Comparison of ENCODE assay signal across 8 cellular contexts in genomic region chr15:90902996-90903732, GRCh38. TPM values are rescaled to one million over a fixed set of nuclear protein-coding genes. Genes with fewer than 3 reads are reported as not detected.
A peak's percentile ranks its signal among the peaks of the same experiment; 100 is the strongest.
DNase-seq lines count a peak whose midpoint lies in the region; FAIRE-seq and TF ChIP-seq lines count a peak whose summit lies in the region.

Gene MAN2A2 (plus strand): TSS chr15:90903302. CDS start chr15:90904208, 906 bp downstream.

- no peak for TF ChIP-seq CTCF in HFFc6 (IDR thresholded peaks at IDR 0.05)
- no peak for TF ChIP-seq CTCF in VCaP (conservative IDR thresholded peaks at IDR 0.05)

- peak; percentile 95 for FAIRE-seq in GM12891 (lab: Jason Lieb, UNC)

- H3K4me1 Mint-ChIP-seq in HFFc6 (ENCODE audit: low read depth) = peaks cover 17% of the 10 kb centered on the region

- peak within 1 kb of the TSS; percentile 67 for H3K27ac Mint-ChIP-seq in HFFc6

- H3K36me3 Mint-ChIP-seq in HFFc6 (ENCODE audit: low read depth) = peaks cover 6% of the 10 kb centered on the region

- H3K27me3 Mint-ChIP-seq in HFFc6 (ENCODE audit: insufficient read depth) = no peaks in the 10 kb centered on the region

- peak; percentile 89 for DNase-seq in GM12891 (ENCODE audit: insufficient read length, low spot score)
- peak; percentile 19 for DNase-seq in HFFc6
- DNase-seq in MV-4-11 (lab: John Stamatoyannopoulos, UW) = peak; percentile 52
- peak; percentile 64 to 83 for DNase-seq in T47D (ENCODE audit: low read depth in 1 of 2, low spot score in 1 of 2)
- peak; percentile 79 for DNase-seq in iPS-NIHi11 (ENCODE audit: low spot score)
- no peak for DNase-seq in NCI-H1048 (lab: John Stamatoyannopoulos, UW)

- H3K4me3 ChIP-seq in skin epidermis = peak within 1 kb of the TSS; percentile 71 to 86 (median 78)

- peak; percentile 71 for TF ChIP-seq POLR2A in GM12891 (IDR thresholded peaks at IDR 0.05; ENCODE audit: low read depth, low read length)

- H3K27ac ChIP-seq in VCaP = peak within 1 kb of the TSS; percentile 99
- H3K27ac ChIP-seq in skin epidermis = peak within 1 kb of the TSS; percentile 52 to 96 (median 90)

- in situ Hi-C loops in T47D (cut with HindIII; ENCODE audit: low pct_unique_long_range_greater_than_20kb, low sequenced_read_pairs) = no loop called here

- H3K4me3 Mint-ChIP-seq in HFFc6 = peak within 1 kb of the TSS; percentile 84

- H3K9me3 Mint-ChIP-seq in HFFc6 = no peaks in the 10 kb centered on the region

TF ChIP-seq in GM12891, 5 proteins besides CTCF, POLR2A, EP300 and RAD21:
- peak; percentile 39 for TF ChIP-seq PAX5 (IDR thresholded peaks at IDR 0.05; ENCODE audit: insufficient read depth, low read length, severe bottlenecking)
- no peak for TF ChIP-seq SPI1 (IDR thresholded peaks at IDR 0.05; ENCODE audit: low read depth, low read length)
- TF ChIP-seq POU2F2 (IDR thresholded peaks at IDR 0.05; ENCODE audit: low read depth, low read length) = no peak
- TF ChIP-seq TAF1 (IDR thresholded peaks at IDR 0.05; ENCODE audit: low read depth, low read length) = peak; percentile 75; the same call in 1 of the 2 replicates
- TF ChIP-seq POLR2AphosphoS5 (IDR thresholded peaks at IDR 0.05; ENCODE audit: low read depth, low read length) = peak; percentile 72

RNA-seq across cellular contexts. Expression of gene MAN2A2, which starts in this region (rescaled TPM):
- polyA plus RNA-seq in GM12891 (2012; ENCODE audit: low read depth, missing spikeins) = 43.2 TPM
- 10 to 100 TPM; 15.8 to 26.9 (median 23.4) TPM for total RNA-seq in HFFc6 (2021; fragmentation: NEBNext Ultra II Directional; extraction: Animal tissue kit (Norgen Biotek cat#: 25700))
